Comparison of ENCODE assay signal across 1 cellular context in genomic region chr3:187684880-187685279, GRCh38.
TF ChIP-seq lines count a peak whose summit lies in the region.

No MANE protein-coding gene starts in this region.

TF ChIP-seq in IMR-90, 13 proteins besides CTCF, POLR2A, EP300 and RAD21 (continued from another document):
- TF ChIP-seq MXI1 (IDR thresholded peaks at IDR 0.05; ENCODE audit: borderline replicate concordance, low read depth, low read length), result no peak
- TF ChIP-seq SMC3 (IDR thresholded peaks at IDR 0.05; ENCODE audit: low read depth, low read length), result no peak
- TF ChIP-seq RCOR1 (IDR thresholded peaks at IDR 0.05; ENCODE audit: insufficient replicate concordance, low read length), result no peak
- no peak for TF ChIP-seq CEBPB (IDR thresholded peaks at IDR 0.05; ENCODE audit: low read depth, low read length)
- no peak for TF ChIP-seq MAZ (IDR thresholded peaks at IDR 0.05; ENCODE audit: borderline replicate concordance, low read depth, low read length)
- TF ChIP-seq CHD1 (IDR thresholded peaks at IDR 0.05; ENCODE audit: low read depth, low read length), result no peak
- no peak for TF ChIP-seq MAFK (IDR thresholded peaks at IDR 0.05; ENCODE audit: low read depth, low read length)
- no peak for TF ChIP-seq NFE2L2 (IDR thresholded peaks at IDR 0.05; ENCODE audit: low read depth, low read length)
